2 cellular contexts compared by ENCODE assay signal in the genomic region with DNA sequence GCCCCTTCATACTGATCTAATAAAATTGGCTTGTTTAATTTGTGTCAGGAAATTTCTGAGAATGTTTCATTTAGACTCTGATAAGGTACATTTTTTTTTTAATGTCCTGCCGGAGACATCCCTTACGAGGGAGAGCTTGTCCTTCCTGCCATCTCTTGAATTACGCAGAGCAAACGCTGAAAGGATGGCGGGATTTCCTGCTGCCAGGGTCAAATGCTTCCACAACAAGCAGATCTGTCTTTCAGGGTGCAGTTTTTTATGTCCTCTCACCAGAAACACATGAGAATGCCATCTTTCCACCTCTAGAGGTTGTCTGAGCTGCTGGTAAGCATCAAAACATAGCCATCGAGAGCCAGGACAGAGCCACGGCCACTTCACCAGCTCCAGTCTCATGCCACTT.
TF ChIP-seq lines count a peak whose summit lies in the region.

No MANE protein-coding gene starts in this region.

TF ChIP-seq in A549, 52 proteins besides CTCF, POLR2A, EP300 and RAD21:
- TF ChIP-seq MAFK (IDR thresholded peaks at IDR 0.05; ENCODE audit: partially characterized antibody): no peak
- TF ChIP-seq HOXA7 (CRISPR knock-in tag; IDR thresholded peaks at IDR 0.05): no peak
- no peak for TF ChIP-seq HMGXB4 (CRISPR knock-in tag; IDR thresholded peaks at IDR 0.05; ENCODE audit: borderline replicate concordance)
- TF ChIP-seq HOXB13 (CRISPR knock-in tag; IDR thresholded peaks at IDR 0.05; ENCODE audit: low read depth): no peak
- TF ChIP-seq PHF8 (IDR thresholded peaks at IDR 0.05; ENCODE audit: borderline replicate concordance, low read depth): no peak
- TF ChIP-seq, protein P1, sequence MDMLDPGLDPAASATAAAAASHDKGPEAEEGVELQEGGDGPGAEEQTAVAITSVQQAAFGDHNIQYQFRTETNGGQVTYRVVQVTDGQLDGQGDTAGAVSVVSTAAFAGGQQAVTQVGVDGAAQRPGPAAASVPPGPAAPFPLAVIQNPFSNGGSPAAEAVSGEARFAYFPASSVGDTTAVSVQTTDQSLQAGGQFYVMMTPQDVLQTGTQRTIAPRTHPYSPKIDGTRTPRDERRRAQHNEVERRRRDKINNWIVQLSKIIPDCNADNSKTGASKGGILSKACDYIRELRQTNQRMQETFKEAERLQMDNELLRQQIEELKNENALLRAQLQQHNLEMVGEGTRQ (IDR thresholded peaks at IDR 0.05): no peak
- TF ChIP-seq, protein P2, sequence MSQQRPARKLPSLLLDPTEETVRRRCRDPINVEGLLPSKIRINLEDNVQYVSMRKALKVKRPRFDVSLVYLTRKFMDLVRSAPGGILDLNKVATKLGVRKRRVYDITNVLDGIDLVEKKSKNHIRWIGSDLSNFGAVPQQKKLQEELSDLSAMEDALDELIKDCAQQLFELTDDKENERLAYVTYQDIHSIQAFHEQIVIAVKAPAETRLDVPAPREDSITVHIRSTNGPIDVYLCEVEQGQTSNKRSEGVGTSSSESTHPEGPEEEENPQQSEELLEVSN (IDR thresholded peaks at IDR 0.05; ENCODE audit: borderline replicate concordance, low read depth): no peak
- TF ChIP-seq HEYL (CRISPR knock-in tag; IDR thresholded peaks at IDR 0.05): no peak
- TF ChIP-seq ZC3H11A (IDR thresholded peaks at IDR 0.05): no peak
- TF ChIP-seq CBX2 (IDR thresholded peaks at IDR 0.05; ENCODE audit: borderline replicate concordance, low read depth): no peak

TF ChIP-seq in IMR-90, 13 proteins besides CTCF, POLR2A, EP300 and RAD21:
- TF ChIP-seq CHD1 (IDR thresholded peaks at IDR 0.05; ENCODE audit: low read depth, low read length): no peak
- no peak for TF ChIP-seq CEBPB (IDR thresholded peaks at IDR 0.05; ENCODE audit: low read depth, low read length)
- TF ChIP-seq, protein P1 (IDR thresholded peaks at IDR 0.05; ENCODE audit: low read depth, low read length): no peak
- TF ChIP-seq RCOR1 (IDR thresholded peaks at IDR 0.05; ENCODE audit: insufficient replicate concordance, low read length): no peak
- TF ChIP-seq MAFK (IDR thresholded peaks at IDR 0.05; ENCODE audit: low read depth, low read length): no peak
- TF ChIP-seq FOS (IDR thresholded peaks at IDR 0.05; ENCODE audit: low read depth, low read length): no peak
TF ChIP-seq in IMR-90: peak in this region for 0.
